1 cellular context compared by ENCODE assay signal in the genomic region with DNA sequence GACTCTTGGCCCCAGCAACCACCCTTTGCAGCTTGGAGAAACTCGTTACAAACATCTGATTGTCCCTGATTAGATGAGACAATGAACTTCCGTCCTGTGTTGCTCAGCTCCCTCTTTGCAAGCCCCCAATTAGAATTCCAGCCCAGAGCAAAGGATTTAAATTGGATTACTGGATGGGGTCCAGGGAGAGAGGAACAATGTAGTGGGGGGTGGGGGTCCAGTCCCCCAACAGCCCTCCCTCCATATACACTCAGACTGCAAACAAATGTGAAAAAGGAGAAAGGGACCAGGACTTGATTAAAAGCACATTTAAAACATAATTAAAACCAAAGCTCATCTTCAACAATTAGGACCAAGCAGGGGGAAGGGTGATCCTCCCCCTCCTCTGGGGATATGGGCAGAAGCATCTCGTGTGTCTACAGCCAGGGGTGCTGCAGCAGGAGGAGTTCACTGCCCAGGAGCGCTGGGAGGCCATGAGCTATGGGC.
TF ChIP-seq lines count a peak whose summit lies in the region.

No MANE protein-coding gene starts in this region.

TF ChIP-seq in SK-N-SH, 30 proteins besides CTCF, POLR2A, EP300 and RAD21:
- peak; percentile 47; the same call in 1 of the 2 replicates for TF ChIP-seq TEAD4 (IDR thresholded peaks at IDR 0.05; ENCODE audit: borderline replicate concordance, insufficient read depth)
- TF ChIP-seq, protein P1, sequence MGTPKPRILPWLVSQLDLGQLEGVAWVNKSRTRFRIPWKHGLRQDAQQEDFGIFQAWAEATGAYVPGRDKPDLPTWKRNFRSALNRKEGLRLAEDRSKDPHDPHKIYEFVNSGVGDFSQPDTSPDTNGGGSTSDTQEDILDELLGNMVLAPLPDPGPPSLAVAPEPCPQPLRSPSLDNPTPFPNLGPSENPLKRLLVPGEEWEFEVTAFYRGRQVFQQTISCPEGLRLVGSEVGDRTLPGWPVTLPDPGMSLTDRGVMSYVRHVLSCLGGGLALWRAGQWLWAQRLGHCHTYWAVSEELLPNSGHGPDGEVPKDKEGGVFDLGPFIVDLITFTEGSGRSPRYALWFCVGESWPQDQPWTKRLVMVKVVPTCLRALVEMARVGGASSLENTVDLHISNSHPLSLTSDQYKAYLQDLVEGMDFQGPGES (IDR thresholded peaks at IDR 0.05; ENCODE audit: low read depth, low read length), result no peak
- TF ChIP-seq TCF12 (IDR thresholded peaks at IDR 0.05), result peak; percentile 54
- TF ChIP-seq GATA2 (CRISPR knock-in tag; IDR thresholded peaks at IDR 0.05), result peak; percentile 93
- peak; percentile 86 for TF ChIP-seq CHD2 (IDR thresholded peaks at IDR 0.05; ENCODE audit: low read length, partially characterized antibody)
- TF ChIP-seq, protein P2, sequence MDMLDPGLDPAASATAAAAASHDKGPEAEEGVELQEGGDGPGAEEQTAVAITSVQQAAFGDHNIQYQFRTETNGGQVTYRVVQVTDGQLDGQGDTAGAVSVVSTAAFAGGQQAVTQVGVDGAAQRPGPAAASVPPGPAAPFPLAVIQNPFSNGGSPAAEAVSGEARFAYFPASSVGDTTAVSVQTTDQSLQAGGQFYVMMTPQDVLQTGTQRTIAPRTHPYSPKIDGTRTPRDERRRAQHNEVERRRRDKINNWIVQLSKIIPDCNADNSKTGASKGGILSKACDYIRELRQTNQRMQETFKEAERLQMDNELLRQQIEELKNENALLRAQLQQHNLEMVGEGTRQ (IDR thresholded peaks at IDR 0.05; ENCODE audit: borderline replicate concordance, low read depth, low read length), result no peak
- TF ChIP-seq FOXJ3 (CRISPR knock-in tag; IDR thresholded peaks at IDR 0.05), result peak; percentile 99
- TF ChIP-seq MXI1 (IDR thresholded peaks at IDR 0.05; ENCODE audit: low read depth, low read length), result peak; percentile 51; the same call in 1 of the 2 replicates
- peak; percentile 98 for TF ChIP-seq RCOR1 (IDR thresholded peaks at IDR 0.05; ENCODE audit: low read length)
- TF ChIP-seq, protein P3, sequence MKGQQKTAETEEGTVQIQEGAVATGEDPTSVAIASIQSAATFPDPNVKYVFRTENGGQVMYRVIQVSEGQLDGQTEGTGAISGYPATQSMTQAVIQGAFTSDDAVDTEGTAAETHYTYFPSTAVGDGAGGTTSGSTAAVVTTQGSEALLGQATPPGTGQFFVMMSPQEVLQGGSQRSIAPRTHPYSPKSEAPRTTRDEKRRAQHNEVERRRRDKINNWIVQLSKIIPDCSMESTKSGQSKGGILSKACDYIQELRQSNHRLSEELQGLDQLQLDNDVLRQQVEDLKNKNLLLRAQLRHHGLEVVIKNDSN (IDR thresholded peaks at IDR 0.05; ENCODE audit: borderline replicate concordance, low read depth), result no peak
- peak; percentile 27; the same call in 1 of the 2 replicates for TF ChIP-seq NFIC (IDR thresholded peaks at IDR 0.05; ENCODE audit: borderline replicate concordance)
- TF ChIP-seq, protein P4, sequence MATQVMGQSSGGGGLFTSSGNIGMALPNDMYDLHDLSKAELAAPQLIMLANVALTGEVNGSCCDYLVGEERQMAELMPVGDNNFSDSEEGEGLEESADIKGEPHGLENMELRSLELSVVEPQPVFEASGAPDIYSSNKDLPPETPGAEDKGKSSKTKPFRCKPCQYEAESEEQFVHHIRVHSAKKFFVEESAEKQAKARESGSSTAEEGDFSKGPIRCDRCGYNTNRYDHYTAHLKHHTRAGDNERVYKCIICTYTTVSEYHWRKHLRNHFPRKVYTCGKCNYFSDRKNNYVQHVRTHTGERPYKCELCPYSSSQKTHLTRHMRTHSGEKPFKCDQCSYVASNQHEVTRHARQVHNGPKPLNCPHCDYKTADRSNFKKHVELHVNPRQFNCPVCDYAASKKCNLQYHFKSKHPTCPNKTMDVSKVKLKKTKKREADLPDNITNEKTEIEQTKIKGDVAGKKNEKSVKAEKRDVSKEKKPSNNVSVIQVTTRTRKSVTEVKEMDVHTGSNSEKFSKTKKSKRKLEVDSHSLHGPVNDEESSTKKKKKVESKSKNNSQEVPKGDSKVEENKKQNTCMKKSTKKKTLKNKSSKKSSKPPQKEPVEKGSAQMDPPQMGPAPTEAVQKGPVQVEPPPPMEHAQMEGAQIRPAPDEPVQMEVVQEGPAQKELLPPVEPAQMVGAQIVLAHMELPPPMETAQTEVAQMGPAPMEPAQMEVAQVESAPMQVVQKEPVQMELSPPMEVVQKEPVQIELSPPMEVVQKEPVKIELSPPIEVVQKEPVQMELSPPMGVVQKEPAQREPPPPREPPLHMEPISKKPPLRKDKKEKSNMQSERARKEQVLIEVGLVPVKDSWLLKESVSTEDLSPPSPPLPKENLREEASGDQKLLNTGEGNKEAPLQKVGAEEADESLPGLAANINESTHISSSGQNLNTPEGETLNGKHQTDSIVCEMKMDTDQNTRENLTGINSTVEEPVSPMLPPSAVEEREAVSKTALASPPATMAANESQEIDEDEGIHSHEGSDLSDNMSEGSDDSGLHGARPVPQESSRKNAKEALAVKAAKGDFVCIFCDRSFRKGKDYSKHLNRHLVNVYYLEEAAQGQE (IDR thresholded peaks at IDR 0.05; ENCODE audit: low read depth, low read length), result no peak
- TF ChIP-seq MEF2A (IDR thresholded peaks at IDR 0.05; ENCODE audit: borderline replicate concordance, low read depth), result no peak
- peak; percentile 17; the same call in 1 of the 2 replicates for TF ChIP-seq SMC3 (IDR thresholded peaks at IDR 0.05; ENCODE audit: low read depth, low read length)
- no peak for TF ChIP-seq FOXM1 (IDR thresholded peaks at IDR 0.05; ENCODE audit: low read depth)
- TF ChIP-seq RFX5 (IDR thresholded peaks at IDR 0.05; ENCODE audit: low read length), result peak; percentile 2; the same call in 1 of the 2 replicates
- TF ChIP-seq, protein P5, sequence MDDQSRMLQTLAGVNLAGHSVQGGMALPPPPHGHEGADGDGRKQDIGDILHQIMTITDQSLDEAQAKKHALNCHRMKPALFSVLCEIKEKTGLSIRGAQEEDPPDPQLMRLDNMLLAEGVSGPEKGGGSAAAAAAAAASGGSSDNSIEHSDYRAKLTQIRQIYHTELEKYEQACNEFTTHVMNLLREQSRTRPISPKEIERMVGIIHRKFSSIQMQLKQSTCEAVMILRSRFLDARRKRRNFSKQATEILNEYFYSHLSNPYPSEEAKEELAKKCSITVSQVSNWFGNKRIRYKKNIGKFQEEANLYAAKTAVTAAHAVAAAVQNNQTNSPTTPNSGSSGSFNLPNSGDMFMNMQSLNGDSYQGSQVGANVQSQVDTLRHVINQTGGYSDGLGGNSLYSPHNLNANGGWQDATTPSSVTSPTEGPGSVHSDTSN (IDR thresholded peaks at IDR 0.05), result no peak
- 0 out of 2 replicates have a peak, but pooled peaks have one; percentile 18 for TF ChIP-seq POLR2AphosphoS5 (IDR thresholded peaks at IDR 0.05; ENCODE audit: low read depth, low read length)
